Comparison of ENCODE assay signal across 5 cellular contexts in genomic region chr3:151213151-151213550, GRCh38.
"Had no signal": no experiment of that assay in that cellular context is flagged by ENCODE, and none has a peak within 500 bp of the region (broad histone marks: within the 10 kb centered on the region; RNA-seq: fewer than 3 reads in every experiment).

No MANE protein-coding gene starts in this region.

- H3K9me3 Mint-ChIP-seq: GM23338, H9, IgD-negative memory B cell had no signal

- H3K4me3 Mint-ChIP-seq: GM23338, H9 had no signal

- H3K36me3 Mint-ChIP-seq: IgD-negative memory B cell had no signal

- ATAC-seq: GM23338, HepG2 had no signal

- DNase-seq: H9, KBM-7 had no signal

- H3K27ac Mint-ChIP-seq: H9, IgD-negative memory B cell had no signal
